Comparison of ENCODE assay signal across 8 cellular contexts in genomic region chr1:172429324-172430127, GRCh38. TPM values are rescaled to one million over a fixed set of nuclear protein-coding genes. Genes with fewer than 3 reads are reported as not detected.
DNase-seq lines count a peak whose midpoint lies in the region; ATAC-seq and TF ChIP-seq lines count a peak whose summit lies in the region.

No MANE protein-coding gene starts in this region.

- ATAC-seq in CD8-positive, alpha-beta T cell, result peak; percentile 75
- ATAC-seq in GM23338 (peak; percentile 68), HG02763 (IDR thresholded peaks at IDR 0.05; ENCODE audit: unreplicated experiment) (no peak), HG03175 (IDR thresholded peaks at IDR 0.05; ENCODE audit: unreplicated experiment) (no peak)

- H3K36me3 Mint-ChIP-seq in CD8-positive, alpha-beta T cell, result no peaks in the 10 kb centered on the region
- H3K36me3 Mint-ChIP-seq in GM23338 (ENCODE audit: low read depth) (no peaks in the 10 kb centered on the region), osteocyte (ENCODE audit: unreplicated experiment) (peaks cover 5% of the 10 kb centered on the region)
- H3K36me3 Mint-ChIP-seq in activated CD4-positive, alpha-beta T cell treated with anti-CD3 and anti-CD28 coated beads, Interleukin-2, amount 10 ng/mL, durations not matched to agents 24 days and 14 days (ENCODE audit: low read depth), result peaks cover 3% of the 10 kb centered on the region

- H3K4me1 ChIP-seq in CD8-positive, alpha-beta T cell (ENCODE audit: insufficient read depth, low read length), result peaks cover 51% of the 10 kb centered on the region
- peaks cover 11% of the 10 kb centered on the region; the same call in 1 of the 2 replicates for H3K4me1 ChIP-seq in GM23338 (ENCODE audit: insufficient read depth)

- no peak overlapping the region for H3K4me3 ChIP-seq in CD8-positive, alpha-beta T cell (ENCODE audit: low read depth, low read length)
- no peak overlapping the region for H3K4me3 ChIP-seq in GM23338
- H3K4me3 ChIP-seq in fibroblast of the aortic adventitia (ENCODE audit: low read depth, low read length), result no peak overlapping the region

- no peaks in the 10 kb centered on the region for H3K79me2 ChIP-seq in GM23338 (replicated peaks; ENCODE audit: insufficient read depth)

- H3K27me3 ChIP-seq in CD8-positive, alpha-beta T cell (ENCODE audit: insufficient read depth, low read length), result no peaks in the 10 kb centered on the region
- H3K27me3 ChIP-seq in GM23338 (ENCODE audit: insufficient read depth), result no peaks in the 10 kb centered on the region

- no peak overlapping the region for H3K4me2 ChIP-seq in GM23338

- H3K9me2 ChIP-seq in GM23338 (ENCODE audit: insufficient read depth), result no peaks in the 10 kb centered on the region

- peak; percentile 82 for TF ChIP-seq CTCF in CD8-positive, alpha-beta T cell (IDR thresholded peaks at IDR 0.05)
- peak; percentile 89 to 93 for TF ChIP-seq CTCF in GM23338 (conservative IDR thresholded peaks at IDR 0.05; ENCODE audit: low read depth in 2 of 2)
- TF ChIP-seq CTCF in fibroblast of the aortic adventitia (IDR thresholded peaks at IDR 0.05; ENCODE audit: insufficient read depth, low read length), result peak; percentile 70
- TF ChIP-seq CTCF in osteocyte (IDR thresholded peaks at IDR 0.05), result peak; percentile 84

- DNase-seq in CD8-positive, alpha-beta T cell, result peak in 4 of 7 experiments; percentile 22 to 49 (median 40)
- DNase-seq in GM23338 (ENCODE audit: low spot score), result peak; percentile 81
- DNase-seq in NCI-H446 (lab: John Stamatoyannopoulos, UW), result peak; percentile 73 to 79
- peak; percentile 82 for DNase-seq in activated CD4-positive, alpha-beta T cell treated with anti-CD3 and anti-CD28 coated beads, Interleukin-2, amount 10 ng/mL, durations not matched to agents 24 days and 14 days
- DNase-seq in fibroblast of the aortic adventitia (ENCODE audit: low read depth), result peak; percentile 87
- DNase-seq in osteocyte (ENCODE audit: extremely low spot score, unreplicated experiment), result no peak

- no peaks in the 10 kb centered on the region for H3K27me3 Mint-ChIP-seq in CD8-positive, alpha-beta T cell (ENCODE audit: low read depth)
- peaks cover 2% of the 10 kb centered on the region for H3K27me3 Mint-ChIP-seq in GM23338 (ENCODE audit: insufficient read depth, low read depth, poor library complexity)
- H3K27me3 Mint-ChIP-seq in activated CD4-positive, alpha-beta T cell treated with anti-CD3 and anti-CD28 coated beads, Interleukin-2, amount 10 ng/mL, durations not matched to agents 24 days and 14 days, result no peaks in the 10 kb centered on the region
- H3K27me3 Mint-ChIP-seq in osteocyte (ENCODE audit: unreplicated experiment), result no peaks in the 10 kb centered on the region

- H3K9me3 ChIP-seq in CD8-positive, alpha-beta T cell (ENCODE audit: low read length), result no peaks in the 10 kb centered on the region

- CTCF ChIA-PET in CD8-positive, alpha-beta T cell (lab: Charles Lee), result interaction anchor here (0.6 to 8.2 kb wide), 27 partner anchors 9 to 627 kb away, joined by 3 to 111 read pairs (median 4); partner anchors contain the start of genes C1orf105 and PIGC

- H3K36me3 ChIP-seq in CD8-positive, alpha-beta T cell (ENCODE audit: insufficient read depth, low read length), result no peaks in the 10 kb centered on the region
- no peaks in the 10 kb centered on the region for H3K36me3 ChIP-seq in GM23338 (ENCODE audit: insufficient read depth)

- H3K9me3 Mint-ChIP-seq in CD8-positive, alpha-beta T cell, result no peaks in the 10 kb centered on the region
- H3K9me3 Mint-ChIP-seq in GM23338 (no peaks in the 10 kb centered on the region; the same call in 1 of the 3 replicates), osteocyte (ENCODE audit: unreplicated experiment) (peaks cover 5% of the 10 kb centered on the region)
- H3K9me3 Mint-ChIP-seq in activated CD4-positive, alpha-beta T cell treated with anti-CD3 and anti-CD28 coated beads, Interleukin-2, amount 10 ng/mL, durations not matched to agents 24 days and 14 days, result peaks cover 5% of the 10 kb centered on the region

- intact Hi-C loops in CD8-positive, alpha-beta T cell (cut with DNase I, micrococcal nuclease), result loop anchor here (1.0 to 10.0 kb wide), 9 partner anchors 15 to 945 kb away; partner anchors contain the start of genes PIGC (in 2 of the 2), DNM3 (in 1 of the 2), PRRC2C (in 1 of the 2) and SUCO (in 1 of the 2)
- intact Hi-C loops in activated CD4-positive, alpha-beta T cell treated with anti-CD3 and anti-CD28 coated beads, Interleukin-2, amount 10 ng/mL, durations not matched to agents 24 days and 14 days (cut with micrococcal nuclease), result loop anchor here (1.0 kb wide), 3 partner anchors 15 to 427 kb away; partner anchors contain the start of gene PIGC

- H3F3A ChIP-seq in GM23338 (replicated peaks; ENCODE audit: low read depth), result no peaks in the 10 kb centered on the region

- POLR2A ChIA-PET in CD8-positive, alpha-beta T cell (lab: Charles Lee), result interaction anchor here (1.0 to 3.7 kb wide), 2 partner anchors 14 to 37 kb away, joined by 4 to 21 read pairs; partner anchors contain the start of gene PIGC

- peaks cover 49% of the 10 kb centered on the region for H3K4me1 Mint-ChIP-seq in CD8-positive, alpha-beta T cell (ENCODE audit: low read depth)
- H3K4me1 Mint-ChIP-seq in GM23338 (peaks cover 9% of the 10 kb centered on the region; the same call in 2 of the 3 replicates), osteocyte (ENCODE audit: unreplicated experiment) (peaks cover 1% of the 10 kb centered on the region)
- H3K4me1 Mint-ChIP-seq in activated CD4-positive, alpha-beta T cell treated with anti-CD3 and anti-CD28 coated beads, Interleukin-2, amount 10 ng/mL, durations not matched to agents 24 days and 14 days, result peaks cover 26% of the 10 kb centered on the region

- no peak overlapping the region for H2AFZ ChIP-seq in GM23338

- no peak overlapping the region for H3K4me3 Mint-ChIP-seq in CD8-positive, alpha-beta T cell
- H3K4me3 Mint-ChIP-seq in GM23338 (no peak overlapping the region), osteocyte (ENCODE audit: unreplicated experiment) (no peak overlapping the region)
- H3K4me3 Mint-ChIP-seq in activated CD4-positive, alpha-beta T cell treated with anti-CD3 and anti-CD28 coated beads, Interleukin-2, amount 10 ng/mL, durations not matched to agents 24 days and 14 days, result no peak overlapping the region

- H3K27ac Mint-ChIP-seq in CD8-positive, alpha-beta T cell, result peak overlapping the region; percentile 7
- H3K27ac Mint-ChIP-seq in GM23338 (no peak overlapping the region), osteocyte (ENCODE audit: unreplicated experiment) (no peak overlapping the region)
- H3K27ac Mint-ChIP-seq in activated CD4-positive, alpha-beta T cell treated with anti-CD3 and anti-CD28 coated beads, Interleukin-2, amount 10 ng/mL, durations not matched to agents 24 days and 14 days, result no peak overlapping the region

- H3K27ac ChIP-seq in CD8-positive, alpha-beta T cell (ENCODE audit: low read depth, low read length), result no peak overlapping the region
- no peak overlapping the region for H3K27ac ChIP-seq in GM23338 (ENCODE audit: low read depth)

- no peaks in the 10 kb centered on the region for H4K20me1 ChIP-seq in GM23338 (replicated peaks; ENCODE audit: insufficient read depth)

TF ChIP-seq in GM23338, 12 proteins besides CTCF, POLR2A, EP300 and RAD21 (continues in another document):
- TF ChIP-seq ZNF114 (CRISPR knock-in tag; IDR thresholded peaks at IDR 0.05), result no peak
- TF ChIP-seq ZNF331 (CRISPR knock-in tag; IDR thresholded peaks at IDR 0.05; ENCODE audit: low read depth), result no peak
- no peak for TF ChIP-seq NANOG (IDR thresholded peaks at IDR 0.05; ENCODE audit: borderline replicate concordance)
- TF ChIP-seq, protein P1, sequence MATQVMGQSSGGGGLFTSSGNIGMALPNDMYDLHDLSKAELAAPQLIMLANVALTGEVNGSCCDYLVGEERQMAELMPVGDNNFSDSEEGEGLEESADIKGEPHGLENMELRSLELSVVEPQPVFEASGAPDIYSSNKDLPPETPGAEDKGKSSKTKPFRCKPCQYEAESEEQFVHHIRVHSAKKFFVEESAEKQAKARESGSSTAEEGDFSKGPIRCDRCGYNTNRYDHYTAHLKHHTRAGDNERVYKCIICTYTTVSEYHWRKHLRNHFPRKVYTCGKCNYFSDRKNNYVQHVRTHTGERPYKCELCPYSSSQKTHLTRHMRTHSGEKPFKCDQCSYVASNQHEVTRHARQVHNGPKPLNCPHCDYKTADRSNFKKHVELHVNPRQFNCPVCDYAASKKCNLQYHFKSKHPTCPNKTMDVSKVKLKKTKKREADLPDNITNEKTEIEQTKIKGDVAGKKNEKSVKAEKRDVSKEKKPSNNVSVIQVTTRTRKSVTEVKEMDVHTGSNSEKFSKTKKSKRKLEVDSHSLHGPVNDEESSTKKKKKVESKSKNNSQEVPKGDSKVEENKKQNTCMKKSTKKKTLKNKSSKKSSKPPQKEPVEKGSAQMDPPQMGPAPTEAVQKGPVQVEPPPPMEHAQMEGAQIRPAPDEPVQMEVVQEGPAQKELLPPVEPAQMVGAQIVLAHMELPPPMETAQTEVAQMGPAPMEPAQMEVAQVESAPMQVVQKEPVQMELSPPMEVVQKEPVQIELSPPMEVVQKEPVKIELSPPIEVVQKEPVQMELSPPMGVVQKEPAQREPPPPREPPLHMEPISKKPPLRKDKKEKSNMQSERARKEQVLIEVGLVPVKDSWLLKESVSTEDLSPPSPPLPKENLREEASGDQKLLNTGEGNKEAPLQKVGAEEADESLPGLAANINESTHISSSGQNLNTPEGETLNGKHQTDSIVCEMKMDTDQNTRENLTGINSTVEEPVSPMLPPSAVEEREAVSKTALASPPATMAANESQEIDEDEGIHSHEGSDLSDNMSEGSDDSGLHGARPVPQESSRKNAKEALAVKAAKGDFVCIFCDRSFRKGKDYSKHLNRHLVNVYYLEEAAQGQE (IDR thresholded peaks at IDR 0.05; ENCODE audit: unreplicated experiment), result no peak
- TF ChIP-seq EZH2phosphoT487 (IDR thresholded peaks at IDR 0.05; ENCODE audit: unreplicated experiment), result no peak

RNA-seq across cellular contexts. Expression of gene C1orf105, which starts 9.0 kb away (rescaled TPM):
- not detected for total RNA-seq in CD8-positive, alpha-beta T cell
- total RNA-seq in GM23338 (2014; rRNA removed; shearing (Covaris generic)), result not detected in 2 replicates
- not detected in 2 replicates for polyA plus RNA-seq in GM23338 (2016; fragmentation: Nextera tagmentation; extraction: Ambion mirVana)
- not detected in 2 replicates for total RNA-seq in activated CD4-positive, alpha-beta T cell treated with anti-CD3 and anti-CD28 coated beads, Interleukin-2, amount 10 ng/mL, durations not matched to agents 24 days and 14 days
- not detected in 2 replicates for total RNA-seq in fibroblast of the aortic adventitia (ENCODE audit: low replicate concordance)
- total RNA-seq in osteocyte, result not detected in 2 replicates

RNA-seq across cellular contexts. Expression of gene PIGC, which starts 14.3 kb away (rescaled TPM):
- total RNA-seq in CD8-positive, alpha-beta T cell, result 10 to 100 TPM; 22.1 to 23.2 TPM
- total RNA-seq in GM23338 (2014; rRNA removed; shearing (Covaris generic)), result 22.5 and 25.2 TPM in 2 replicates
- polyA plus RNA-seq in GM23338 (2016; fragmentation: Nextera tagmentation; extraction: Ambion mirVana), result 24.3 and 28.1 TPM in 2 replicates
- 20.4 and 23.9 TPM in 2 replicates for total RNA-seq in activated CD4-positive, alpha-beta T cell treated with anti-CD3 and anti-CD28 coated beads, Interleukin-2, amount 10 ng/mL, durations not matched to agents 24 days and 14 days
- total RNA-seq in fibroblast of the aortic adventitia (ENCODE audit: low replicate concordance), result 18.2 and 25.2 TPM in 2 replicates
- 30.5 and 31.7 TPM in 2 replicates for total RNA-seq in osteocyte

Comparison
In these comparisons a context has a peak if more than half of its experiments do, and no peak if none do; other contexts are left out.
1. ATAC-seq: peak in CD8-positive, alpha-beta T cell (single experiment) and GM23338 (single experiment); none in HG02763 (single experiment) and HG03175 (single experiment).
2. Peak in every context shown above with its lines, with median percentiles within 50 percentile points of each other: CTCF ChIP-seq.